ENCODE assay signal across 23 cellular contexts in genomic region chr11:66417000-66417399, GRCh38. TPM values are rescaled to one million over a fixed set of nuclear protein-coding genes. Genes with fewer than 3 reads are reported as not detected.
DNase-seq lines count a peak whose midpoint lies in the region; ATAC-seq and TF ChIP-seq lines count a peak whose summit lies in the region.
"Had no signal": no experiment of that assay in that cellular context is flagged by ENCODE, and none has a peak within 500 bp of the region (broad histone marks: within the 10 kb centered on the region; RNA-seq: fewer than 3 reads in every experiment).

No MANE protein-coding gene starts in this region.

- DNase-seq in activated CD8-positive, alpha-beta T cell treated with anti-CD3 and anti-CD28 coated beads for 36 hours, result peak; percentile 62
- no peak for DNase-seq in activated CD8-positive, alpha-beta T cell treated with anti-CD3 and anti-CD28 coated beads, Interleukin-2, amount 10 ng/mL, durations not matched to agents 7 days and 5 days
- peak; percentile 83 for DNase-seq in NCI-H2227 (lab: John Stamatoyannopoulos, UW; ENCODE audit: unreplicated experiment)
- DNase-seq in anterior cingulate cortex (lab: John Stamatoyannopoulos, UW), result peak in 40 of 58 donors; percentile 8 to 81 (median 48)
- DNase-seq in occipital lobe (lab: John Stamatoyannopoulos, UW), result peak; percentile 73
- no peak for DNase-seq in NCI-H128 (lab: John Stamatoyannopoulos, UW; ENCODE audit: unreplicated experiment)
- DNase-seq in NCI-H187 (lab: John Stamatoyannopoulos, UW), result no peak
- DNase-seq: aorta; DMS53; effector CD8-positive, alpha-beta T cell; GF-D8; GOT3; lower lobe of right lung; MM.1S; NCI-H146; NCI-H226; NCI-H82; SHP77 treated with DMSO at 0.1 percent for 48 hours; stimulated activated naive B cell treated with anti-CD40 and anti-IgM and Interleukin-4, amounts not matched to agents 10 μg/mL and 1 μg/mL and 100 μg/mL, for 72 hours; trophoblast cell had no signal

- CTCF ChIA-PET in activated CD8-positive, alpha-beta T cell treated with anti-CD3 and anti-CD28 coated beads for 36 hours (lab: Charles Lee), result interaction anchor here (1.0 to 4.1 kb wide), 6 partner anchors 9 to 261 kb away, joined by 3 to 39 read pairs (median 17); partner anchors contain the start of genes MRPL11 and RBM4B
- CTCF ChIA-PET in activated CD8-positive, alpha-beta T cell treated with anti-CD3 and anti-CD28 coated beads, Interleukin-2, amount 10 ng/mL, durations not matched to agents 7 days and 5 days (lab: Charles Lee), result interaction anchor here (1.0 to 2.3 kb wide), 4 partner anchors 9 to 263 kb away, joined by 3 to 27 read pairs (median 4); partner anchors contain the start of gene MRPL11

- POLR2A ChIA-PET in activated CD8-positive, alpha-beta T cell treated with anti-CD3 and anti-CD28 coated beads for 36 hours (lab: Charles Lee), result interaction anchor here (1.0 to 1.1 kb wide), 2 partner anchors 11 to 13 kb away, joined by 4 read pairs; no protein-coding TSS in a partner anchor
- POLR2A ChIA-PET in activated CD8-positive, alpha-beta T cell treated with anti-CD3 and anti-CD28 coated beads, Interleukin-2, amount 10 ng/mL, durations not matched to agents 7 days and 5 days (lab: Charles Lee), result interaction anchor here (2.5 kb wide), 1 partner anchor 22 kb away, joined by 10 read pairs; the partner anchor contains the start of gene MRPL11

- peaks cover 61% of the 10 kb centered on the region for H3K27me3 Mint-ChIP-seq in activated CD8-positive, alpha-beta T cell treated with anti-CD3 and anti-CD28 coated beads for 36 hours
- H3K27me3 Mint-ChIP-seq in activated CD8-positive, alpha-beta T cell treated with anti-CD3 and anti-CD28 coated beads, Interleukin-2, amount 10 ng/mL, durations not matched to agents 7 days and 5 days (ENCODE audit: low read depth), result peaks cover 39% of the 10 kb centered on the region

- no peak overlapping the region for H3K4me3 Mint-ChIP-seq in activated CD8-positive, alpha-beta T cell treated with anti-CD3 and anti-CD28 coated beads for 36 hours
- H3K4me3 Mint-ChIP-seq in activated CD8-positive, alpha-beta T cell treated with anti-CD3 and anti-CD28 coated beads, Interleukin-2, amount 10 ng/mL, durations not matched to agents 7 days and 5 days, result no peak overlapping the region
- H3K4me3 Mint-ChIP-seq: stimulated activated naive B cell treated with anti-CD40 and anti-IgM and Interleukin-4, amounts not matched to agents 10 μg/mL and 1 μg/mL and 100 μg/mL, for 72 hours had no signal

- TF ChIP-seq CTCF in activated CD8-positive, alpha-beta T cell treated with anti-CD3 and anti-CD28 coated beads for 36 hours (IDR thresholded peaks at IDR 0.05), result no peak

- intact Hi-C loops in activated CD8-positive, alpha-beta T cell treated with anti-CD3 and anti-CD28 coated beads for 36 hours (cut with micrococcal nuclease), result no loop called here

- no peaks in the 10 kb centered on the region for H3K9me3 Mint-ChIP-seq in activated CD8-positive, alpha-beta T cell treated with anti-CD3 and anti-CD28 coated beads for 36 hours
- peaks cover 5% of the 10 kb centered on the region for H3K9me3 Mint-ChIP-seq in activated CD8-positive, alpha-beta T cell treated with anti-CD3 and anti-CD28 coated beads, Interleukin-2, amount 10 ng/mL, durations not matched to agents 7 days and 5 days (ENCODE audit: insufficient read depth)

- peaks cover 31% of the 10 kb centered on the region for H3K4me1 Mint-ChIP-seq in activated CD8-positive, alpha-beta T cell treated with anti-CD3 and anti-CD28 coated beads for 36 hours (ENCODE audit: low read depth)
- peaks cover 13% of the 10 kb centered on the region for H3K4me1 Mint-ChIP-seq in activated CD8-positive, alpha-beta T cell treated with anti-CD3 and anti-CD28 coated beads, Interleukin-2, amount 10 ng/mL, durations not matched to agents 7 days and 5 days (ENCODE audit: low read depth)

- H3K36me3 Mint-ChIP-seq in activated CD8-positive, alpha-beta T cell treated with anti-CD3 and anti-CD28 coated beads for 36 hours (ENCODE audit: low read depth), result no peaks in the 10 kb centered on the region
- H3K36me3 Mint-ChIP-seq in activated CD8-positive, alpha-beta T cell treated with anti-CD3 and anti-CD28 coated beads, Interleukin-2, amount 10 ng/mL, durations not matched to agents 7 days and 5 days (ENCODE audit: low read depth), result no peaks in the 10 kb centered on the region
- H3K36me3 Mint-ChIP-seq: CD4-positive, CD25-positive, alpha-beta regulatory T cell; stimulated activated naive B cell treated with anti-CD40 and anti-IgM and Interleukin-4, amounts not matched to agents 10 μg/mL and 1 μg/mL and 100 μg/mL, for 72 hours had no signal

- H3K27ac Mint-ChIP-seq in activated CD8-positive, alpha-beta T cell treated with anti-CD3 and anti-CD28 coated beads for 36 hours, result no peak overlapping the region
- no peak overlapping the region for H3K27ac Mint-ChIP-seq in activated CD8-positive, alpha-beta T cell treated with anti-CD3 and anti-CD28 coated beads, Interleukin-2, amount 10 ng/mL, durations not matched to agents 7 days and 5 days
- H3K27ac Mint-ChIP-seq: CD4-positive, CD25-positive, alpha-beta regulatory T cell; stimulated activated naive B cell treated with anti-CD40 and anti-IgM and Interleukin-4, amounts not matched to agents 10 μg/mL and 1 μg/mL and 100 μg/mL, for 72 hours had no signal

- no peak for ATAC-seq in activated CD8-positive, alpha-beta T cell treated with anti-CD3 and anti-CD28 coated beads for 36 hours
- no peak for ATAC-seq in activated CD8-positive, alpha-beta T cell treated with anti-CD3 and anti-CD28 coated beads, Interleukin-2, amount 10 ng/mL, durations not matched to agents 7 days and 5 days
- no peak for ATAC-seq in HG03354 (IDR thresholded peaks at IDR 0.05; ENCODE audit: poor library complexity, severe bottlenecking, unreplicated experiment)
- ATAC-seq: lower lobe of right lung; stimulated activated naive B cell treated with anti-CD40 and anti-IgM and Interleukin-4, amounts not matched to agents 10 μg/mL and 1 μg/mL and 100 μg/mL, for 72 hours had no signal

RNA-seq across cellular contexts. Expression of gene NPAS4, which starts 3.8 kb away (rescaled TPM):
- total RNA-seq in activated CD8-positive, alpha-beta T cell treated with anti-CD3 and anti-CD28 coated beads for 36 hours, result under 1 TPM in 1 of 2 experiments, not detected in 1; 0.11 TPM
- under 1 TPM; 0.18 to 0.34 TPM for total RNA-seq in activated CD8-positive, alpha-beta T cell treated with anti-CD3 and anti-CD28 coated beads, Interleukin-2, amount 10 ng/mL, durations not matched to agents 7 days and 5 days
- 0.16 TPM for total RNA-seq in occipital lobe
- total RNA-seq: CD4-positive, CD25-positive, alpha-beta regulatory T cell; lower lobe of right lung; OCI-LY7 had no signal

RNA-seq across cellular contexts. Expression of gene MRPL11, which starts 21.6 kb away (rescaled TPM):
- total RNA-seq in activated CD8-positive, alpha-beta T cell treated with anti-CD3 and anti-CD28 coated beads for 36 hours, result 100 to 1,000 TPM; 135 to 142 TPM
- total RNA-seq in activated CD8-positive, alpha-beta T cell treated with anti-CD3 and anti-CD28 coated beads, Interleukin-2, amount 10 ng/mL, durations not matched to agents 7 days and 5 days, result 100 to 1,000 TPM in 1 of 2 experiments, 10 to 100 TPM in 1; 93.7 to 100 TPM
- 13.9 TPM for total RNA-seq in occipital lobe

RNA-seq across cellular contexts. Expression of gene SLC29A2, which starts 45.4 kb away (rescaled TPM):
- 10 to 100 TPM; 11.8 to 12.2 TPM for total RNA-seq in activated CD8-positive, alpha-beta T cell treated with anti-CD3 and anti-CD28 coated beads for 36 hours
- 10 to 100 TPM; 10.0 to 11.1 TPM for total RNA-seq in activated CD8-positive, alpha-beta T cell treated with anti-CD3 and anti-CD28 coated beads, Interleukin-2, amount 10 ng/mL, durations not matched to agents 7 days and 5 days
- 1.4 TPM for total RNA-seq in occipital lobe

RNA-seq across cellular contexts. Expression of gene PELI3, which starts 49.7 kb away (rescaled TPM):
- 10 to 100 TPM in 1 of 2 experiments, 1 to 10 TPM in 1; 6.7 to 10.5 TPM for total RNA-seq in activated CD8-positive, alpha-beta T cell treated with anti-CD3 and anti-CD28 coated beads for 36 hours
- total RNA-seq in activated CD8-positive, alpha-beta T cell treated with anti-CD3 and anti-CD28 coated beads, Interleukin-2, amount 10 ng/mL, durations not matched to agents 7 days and 5 days, result 1 to 10 TPM; 5.1 to 5.8 TPM
- 19.5 TPM for total RNA-seq in occipital lobe

Comparison
In these comparisons a context has a peak if more than half of its experiments do, and no peak if none do; other contexts are left out.
1. DNase-seq: peak in activated CD8-positive, alpha-beta T cell treated with anti-CD3 and anti-CD28 coated beads for 36 hours (single experiment), NCI-H2227 (single experiment), anterior cingulate cortex (40 of 58) and occipital lobe (single experiment); none in activated CD8-positive, alpha-beta T cell treated with anti-CD3 and anti-CD28 coated beads, Interleukin-2, amount 10 ng/mL, durations not matched to agents 7 days and 5 days (single experiment), NCI-H128 (single experiment) and NCI-H187 (0 of 2).